Comparison of ENCODE assay signal across 8 cellular contexts in the genomic region with DNA sequence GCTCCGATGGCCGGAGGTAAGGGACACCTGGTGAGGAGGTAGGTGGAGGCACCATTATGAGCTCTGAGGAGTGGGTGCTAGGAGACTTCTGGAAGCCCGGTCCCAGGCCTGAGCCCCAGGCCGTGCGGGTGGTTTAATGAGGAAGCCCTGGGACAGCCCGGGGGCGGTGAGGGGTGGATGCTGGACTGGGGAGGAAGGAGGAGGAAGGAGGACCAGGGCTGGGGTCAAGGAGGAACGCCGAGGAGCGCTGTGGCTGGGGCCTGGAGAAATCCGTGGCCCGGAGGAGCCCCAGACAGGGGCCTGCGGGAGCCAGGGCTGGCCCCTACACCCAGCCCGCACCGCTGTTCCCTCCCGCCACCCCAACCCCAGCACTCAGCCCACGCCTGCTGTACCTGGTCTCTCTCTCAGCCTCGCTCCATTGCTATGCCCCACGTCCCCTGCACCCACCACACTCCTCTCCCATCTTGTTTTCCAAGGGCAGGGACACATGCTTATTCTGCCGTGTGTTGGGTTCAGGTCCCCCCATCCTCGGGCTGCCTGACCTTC. TPM values are rescaled to one million over a fixed set of nuclear protein-coding genes. Genes with fewer than 3 reads are reported as not detected.
DNase-seq lines count a peak whose midpoint lies in the region; ATAC-seq, FAIRE-seq and TF ChIP-seq lines count a peak whose summit lies in the region.
"Not testable (repeated sequence)": the region's sequence is repeated elsewhere in the genome, so short reads cannot be mapped to it uniquely, and the experiment has no call there.
"Had no signal": no experiment of that assay in that cellular context is flagged by ENCODE, and none has a peak within 500 bp of the region (broad histone marks: within the 10 kb centered on the region; RNA-seq: fewer than 3 reads in every experiment).

No MANE protein-coding gene starts in this region.

- H3K27me3 ChIP-seq in Panc1 (ENCODE audit: control insufficient read depth, insufficient read depth, low read length); HepG2 (ENCODE audit: control insufficient read depth in 1 of 2, insufficient read depth in 2 of 2, low read length in 2 of 2): not testable (repeated sequence)

- POLR2A ChIA-PET in Panc1 (lab: Charles Lee); HepG2 (lab: Yijun Ruan, JAX): not testable (repeated sequence)

- H3K4me3 Mint-ChIP-seq in activated CD8-positive, alpha-beta memory T cell treated with anti-CD3 and anti-CD28 coated beads, Interleukin-2, amount 10 ng/mL, durations not matched to agents 7 days and 5 days; natural killer cell treated with Interleukin-12 subunit alpha and Interleukin-12 subunit beta and Interleukin-15 and Interleukin-18, amount 100 ng/mL, for 72 hours: not testable (repeated sequence)

- intact Hi-C loops in Panc1 (cut with micrococcal nuclease; ENCODE audit: unreplicated experiment); left ventricle myocardium superior (cut with micrococcal nuclease); HepG2 (cut with micrococcal nuclease; ENCODE audit: unreplicated experiment): not testable (repeated sequence)

- H3K27me3 Mint-ChIP-seq in activated CD8-positive, alpha-beta memory T cell treated with anti-CD3 and anti-CD28 coated beads, Interleukin-2, amount 10 ng/mL, durations not matched to agents 7 days and 5 days; natural killer cell treated with Interleukin-12 subunit alpha and Interleukin-12 subunit beta and Interleukin-15 and Interleukin-18, amount 100 ng/mL, for 72 hours: not testable (repeated sequence)

- TF ChIP-seq EP300 in HepG2 (IDR thresholded peaks at IDR 0.05; ENCODE audit: low read depth in 2 of 2, low read length in 2 of 2); HepG2 (CRISPR knock-in tag; IDR thresholded peaks at IDR 0.05; ENCODE audit: borderline replicate concordance): not testable (repeated sequence)

- H4K20me1 ChIP-seq in HepG2 (ENCODE audit: insufficient read depth, low read length) = not testable (repeated sequence)

- not testable (repeated sequence) for H3K9ac ChIP-seq in HepG2 (ENCODE audit: insufficient read depth, low read depth, low read length)

- DNase-seq in Panc1 (ENCODE audit: low read depth, low spot score); activated CD8-positive, alpha-beta memory T cell treated with anti-CD3 and anti-CD28 coated beads, Interleukin-2, amount 10 ng/mL, durations not matched to agents 7 days and 5 days; left ventricle myocardium superior; HepG2 (ENCODE audit: low spot score); natural killer cell treated with Interleukin-12 subunit alpha and Interleukin-12 subunit beta and Interleukin-15 and Interleukin-18, amount 100 ng/mL, for 72 hours (ENCODE audit: low spot score); stimulated activated naive CD8-positive, alpha-beta T cell treated with anti-CD3 and anti-CD28 coated beads, Interleukin-15, Interleukin-2, amounts not matched to agents 100 U/mL and 50 U/mL, for 24 hours: not testable (repeated sequence)

- H3K9me3 Mint-ChIP-seq in activated CD8-positive, alpha-beta memory T cell treated with anti-CD3 and anti-CD28 coated beads, Interleukin-2, amount 10 ng/mL, durations not matched to agents 7 days and 5 days (ENCODE audit: low read depth); natural killer cell treated with Interleukin-12 subunit alpha and Interleukin-12 subunit beta and Interleukin-15 and Interleukin-18, amount 100 ng/mL, for 72 hours: not testable (repeated sequence)

- not testable (repeated sequence) for H3K4me3 ChIP-seq in Panc1 (ENCODE audit: low read depth in 2 of 2, low read length in 2 of 2); HepG2 (replicated peaks in 1 of 3; ENCODE audit: insufficient read depth in 1 of 3, low read depth in 2 of 3, low read length in 3 of 3)

- H2AFZ ChIP-seq in HepG2 (ENCODE audit: low read length) = not testable (repeated sequence)

- not testable (repeated sequence) for TF ChIP-seq CTCF in Panc1 (IDR thresholded peaks at IDR 0.05); HepG2 (CRISPR knock-in tag; IDR thresholded peaks at IDR 0.05)

- not testable (repeated sequence) for FAIRE-seq in HepG2 (lab: Jason Lieb, UNC)

- H3K4me1 ChIP-seq in Panc1 (ENCODE audit: control insufficient read depth, insufficient read depth, low read length); HepG2 (ENCODE audit: insufficient read depth, low read length): not testable (repeated sequence)

- not testable (repeated sequence) for TF ChIP-seq RAD21 in HepG2 (CRISPR knock-in tag; IDR thresholded peaks at IDR 0.05)

- H3K27ac ChIP-seq in Panc1 (ENCODE audit: low read length); HepG2 (ENCODE audit: extremely low read length, insufficient read depth, low read length): not testable (repeated sequence)

- not testable (repeated sequence) for H3K79me2 ChIP-seq in HepG2 (ENCODE audit: insufficient read depth, low read length)

- H3K27ac Mint-ChIP-seq in activated CD8-positive, alpha-beta memory T cell treated with anti-CD3 and anti-CD28 coated beads, Interleukin-2, amount 10 ng/mL, durations not matched to agents 7 days and 5 days; natural killer cell treated with Interleukin-12 subunit alpha and Interleukin-12 subunit beta and Interleukin-15 and Interleukin-18, amount 100 ng/mL, for 72 hours: not testable (repeated sequence)

- H3K9me3 ChIP-seq in Panc1 (ENCODE audit: control insufficient read depth, insufficient read depth, low read depth, low read length); HepG2 (ENCODE audit: low read length): not testable (repeated sequence)

- peak; percentile 54; the same call in 1 of the 2 replicates for ATAC-seq in Panc1
- ATAC-seq in activated CD8-positive, alpha-beta memory T cell treated with anti-CD3 and anti-CD28 coated beads, Interleukin-2, amount 10 ng/mL, durations not matched to agents 7 days and 5 days = peak; percentile 27
- ATAC-seq in esophagus mucosa = peak; percentile 24
- peak; percentile 17 for ATAC-seq in left ventricle myocardium superior
- ATAC-seq in HepG2 = peak; percentile 67
- peak; percentile 17 to 46 for ATAC-seq in natural killer cell treated with Interleukin-12 subunit alpha and Interleukin-12 subunit beta and Interleukin-15 and Interleukin-18, amount 100 ng/mL, for 72 hours
- peak; percentile 24 for ATAC-seq in stimulated activated naive CD8-positive, alpha-beta T cell treated with anti-CD3 and anti-CD28 coated beads, Interleukin-15, Interleukin-2, amounts not matched to agents 100 U/mL and 50 U/mL, for 24 hours

- 48% methylated on average over 11 of the region's 21 CpGs for WGBS in HepG2 (ENCODE audit: low lambda C conversion rate)

- not testable (repeated sequence) for BruUV-seq in Panc1 (replicated peaks; lab: Mats Ljungman, UMichigan); HepG2 (replicated peaks; lab: Mats Ljungman, UMichigan)

- in situ Hi-C loops in Panc1 (cut with HindIII; ENCODE audit: low pct_unique_long_range_greater_than_20kb, low sequenced_read_pairs); HepG2 (cut with HindIII; ENCODE audit: extremely low pct_ligation_motif_present, low pct_unique_long_range_greater_than_20kb): not testable (repeated sequence)

- H3K36me3 Mint-ChIP-seq in activated CD8-positive, alpha-beta memory T cell treated with anti-CD3 and anti-CD28 coated beads, Interleukin-2, amount 10 ng/mL, durations not matched to agents 7 days and 5 days; natural killer cell treated with Interleukin-12 subunit alpha and Interleukin-12 subunit beta and Interleukin-15 and Interleukin-18, amount 100 ng/mL, for 72 hours: not testable (repeated sequence)

- not testable (repeated sequence) for H3K36me3 ChIP-seq in Panc1 (ENCODE audit: control insufficient read depth, insufficient read depth, low read length); HepG2 (replicated peaks in 1 of 2; ENCODE audit: control insufficient read depth in 1 of 2, insufficient read depth in 2 of 2, low read length in 2 of 2)

- not testable (repeated sequence) for H3K4me1 Mint-ChIP-seq in activated CD8-positive, alpha-beta memory T cell treated with anti-CD3 and anti-CD28 coated beads, Interleukin-2, amount 10 ng/mL, durations not matched to agents 7 days and 5 days; natural killer cell treated with Interleukin-12 subunit alpha and Interleukin-12 subunit beta and Interleukin-15 and Interleukin-18, amount 100 ng/mL, for 72 hours (ENCODE audit: low read depth in 2 of 2)

- CTCF ChIA-PET in Panc1 (lab: Charles Lee); activated CD8-positive, alpha-beta memory T cell treated with anti-CD3 and anti-CD28 coated beads, Interleukin-2, amount 10 ng/mL, durations not matched to agents 7 days and 5 days (lab: Charles Lee); HepG2 (lab: Yijun Ruan, JAX; ENCODE audit: low intra/inter-chr PET ratio, low total read pairs): not testable (repeated sequence)

- not testable (repeated sequence) for TF ChIP-seq POLR2A in HepG2 (IDR thresholded peaks at IDR 0.05; ENCODE audit: insufficient read depth in 1 of 2, low read depth in 2 of 2, low read length in 2 of 2)

- H3K4me2 ChIP-seq in HepG2 (ENCODE audit: low read depth, low read length) = not testable (repeated sequence)

RNA-seq across cellular contexts. Expression of a gene that starts 0.9 kb away (rescaled TPM):
- total RNA-seq in Panc1 (2021; ENCODE audit: unreplicated experiment) (not detected), esophagus mucosa (0.44 TPM), left ventricle myocardium superior (not detected), HepG2 (2016; rRNA removed; fragmentation: Illumina TruSeq; extraction: Trizol) (0.13 and 0.15 TPM in 2 replicates)
- not detected for polyA plus RNA-seq in Panc1 (2012; ENCODE audit: insufficient read length)
- under 1 TPM; 0.14 to 0.20 TPM for total RNA-seq in activated CD8-positive, alpha-beta memory T cell treated with anti-CD3 and anti-CD28 coated beads, Interleukin-2, amount 10 ng/mL, durations not matched to agents 7 days and 5 days
- total RNA-seq in HepG2 (2016; cell fraction: cytosol; rRNA removed; fragmentation: Illumina TruSeq; extraction: Trizol; ENCODE audit: low read depth) = not detected in 2 replicates
- not detected in 2 replicates for total RNA-seq in HepG2 (2016; cell fraction: insoluble cytoplasmic fraction; rRNA removed; fragmentation: Illumina TruSeq; extraction: Trizol)
- total RNA-seq in HepG2 (2016; cell fraction: membrane; rRNA removed; fragmentation: Illumina TruSeq; extraction: Trizol) = not detected in 2 replicates
- total RNA-seq in HepG2 (2016; cell fraction: nucleus; rRNA removed; fragmentation: Illumina TruSeq; extraction: Trizol) = 0.66 TPM in 1 of 2 replicates, not detected in the other
- 0.29 and 0.50 TPM in 2 replicates for polyA plus RNA-seq in HepG2 (2011; rRNA removed)
- 0.13 and 0.29 TPM in 2 replicates for polyA plus RNA-seq in HepG2 (2011; cell fraction: cytosol; rRNA removed)
- polyA plus RNA-seq in HepG2 (2011; cell fraction: nucleus; rRNA removed) = 2.9 and 3.6 TPM in 2 replicates
- 0.28 and 0.29 TPM in 2 replicates for polyA plus RNA-seq in HepG2 (2012)
- not detected in 2 replicates for polyA plus RNA-seq in HepG2 (2016; cell fraction: cytosol; fragmentation: Illumina TruSeq; extraction: Trizol; ENCODE audit: low read depth)
- polyA plus RNA-seq in HepG2 (2016; cell fraction: insoluble cytoplasmic fraction; fragmentation: Illumina TruSeq; extraction: Trizol; ENCODE audit: low read depth) = not detected in 2 replicates
- not detected in 2 replicates for polyA plus RNA-seq in HepG2 (2016; cell fraction: membrane; fragmentation: Illumina TruSeq; extraction: Trizol; ENCODE audit: low read depth)
- 0.59 TPM in 1 of 2 replicates, not detected in the other for polyA plus RNA-seq in HepG2 (2016; cell fraction: nucleus; fragmentation: Illumina TruSeq; extraction: Trizol; ENCODE audit: insufficient read depth, low read depth)
- polyA minus RNA-seq in HepG2 (2011; rRNA and poly(A)+ RNA removed; ENCODE audit: low replicate concordance) = 0.37 and 2.3 TPM in 2 replicates
- not detected in 2 replicates for polyA minus RNA-seq in HepG2 (2011; cell fraction: cytosol; rRNA and poly(A)+ RNA removed)
- polyA minus RNA-seq in HepG2 (2011; cell fraction: nucleus; rRNA and poly(A)+ RNA removed) = 1.2 and 3.0 TPM in 2 replicates
- total RNA-seq in natural killer cell treated with Interleukin-12 subunit alpha and Interleukin-12 subunit beta and Interleukin-15 and Interleukin-18, amount 100 ng/mL, for 72 hours = 1 to 10 TPM in 1 of 2 donors, not detected in 1; 1.9 TPM
- polyA plus RNA-seq: CD14-positive monocyte had no signal

Comparison
In these comparisons a context has a peak if more than half of its experiments do, and no peak if none do; other contexts are left out.
1. ATAC-seq: peak in every context shown above with its lines; median percentile 67 in HepG2; 54 in Panc1; 32 in natural killer cell treated with Interleukin-12 subunit alpha and Interleukin-12 subunit beta and Interleukin-15 and Interleukin-18, amount 100 ng/mL, for 72 hours; 27 in activated CD8-positive, alpha-beta memory T cell treated with anti-CD3 and anti-CD28 coated beads, Interleukin-2, amount 10 ng/mL, durations not matched to agents 7 days and 5 days; 24 in esophagus mucosa; 24 in stimulated activated naive CD8-positive, alpha-beta T cell treated with anti-CD3 and anti-CD28 coated beads, Interleukin-15, Interleukin-2, amounts not matched to agents 100 U/mL and 50 U/mL, for 24 hours; 17 in left ventricle myocardium superior.